Comparison of ENCODE assay signal across 9 cellular contexts in the genomic region with DNA sequence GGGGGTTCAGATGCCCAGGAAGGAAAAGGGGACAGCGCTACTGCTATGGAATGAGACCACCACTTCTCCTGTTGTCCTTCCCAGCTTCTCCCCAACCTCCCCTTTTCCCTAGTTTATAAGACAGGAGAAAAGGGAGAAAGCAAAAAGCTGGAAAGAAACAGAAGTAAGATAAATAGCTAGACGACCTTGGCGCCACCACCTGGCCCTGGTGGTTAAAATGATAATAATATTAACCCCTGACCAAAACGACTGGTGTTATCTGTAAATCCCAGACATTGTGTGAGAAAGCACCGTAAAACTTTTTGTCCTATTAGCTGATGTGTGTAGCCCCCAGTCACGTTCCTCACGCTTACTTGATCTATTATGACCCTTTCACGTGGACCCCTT. TPM values are rescaled to one million over a fixed set of nuclear protein-coding genes. Genes with fewer than 3 reads are reported as not detected.
DNase-seq lines count a peak whose midpoint lies in the region; ATAC-seq and TF ChIP-seq lines count a peak whose summit lies in the region.
"Not testable (repeated sequence)": the region's sequence is repeated elsewhere in the genome, so short reads cannot be mapped to it uniquely, and the experiment has no call there.
"Had no signal": no experiment of that assay in that cellular context is flagged by ENCODE, and none has a peak within 500 bp of the region (broad histone marks: within the 10 kb centered on the region; RNA-seq: fewer than 3 reads in every experiment).

No MANE protein-coding gene starts in this region.

- ATAC-seq in SK-N-SH treated with all-trans-retinoic acid at 6 μM for 48 hours (peak; percentile 54), lower lobe of right lung (peak in 1 of 2 donors; percentile 4)
- not testable (repeated sequence) for ATAC-seq in upper lobe of right lung

- not testable (repeated sequence) for H3K4me2 ChIP-seq in MM.1S (ENCODE audit: low read depth, low read length)

- H3K9me3 Mint-ChIP-seq in brain: not testable (repeated sequence)

- H3K9me2 ChIP-seq in MM.1S (replicated peaks; ENCODE audit: insufficient read depth, low read length): not testable (repeated sequence)

- TF ChIP-seq POLR2A in prostate gland (IDR thresholded peaks at IDR 0.05): not testable (repeated sequence)

- not testable (repeated sequence) for H4K20me1 ChIP-seq in MM.1S (ENCODE audit: insufficient read depth, low read length)

- WGBS in prostate gland: 45% methylated on average over 8 of the region's 8 CpGs

- H3K36me3 ChIP-seq in MM.1S (replicated peaks; ENCODE audit: insufficient read depth, low read length); cardiac muscle cell; prostate gland; upper lobe of right lung: not testable (repeated sequence)
- H3K36me3 ChIP-seq in lower lobe of right lung: peaks cover 19% of the 10 kb centered on the region

- peak; percentile 9 for TF ChIP-seq CTCF in GM10248 (IDR thresholded peaks at IDR 0.05; ENCODE audit: control extremely low read depth, extremely low read depth, low read depth, missing control alignments)
- TF ChIP-seq CTCF in MM.1S (IDR thresholded peaks at IDR 0.05; ENCODE audit: low read length): 0 out of 2 replicates have a peak, but pooled peaks have one; percentile 5
- peak; percentile 13 to 23 for TF ChIP-seq CTCF in brain (conservative IDR thresholded peaks at IDR 0.05)
- TF ChIP-seq CTCF in cardiac muscle cell (IDR thresholded peaks at IDR 0.05; ENCODE audit: low read depth, low read length); lower lobe of right lung (IDR thresholded peaks at IDR 0.05); upper lobe of right lung (IDR thresholded peaks at IDR 0.05): not testable (repeated sequence)
- peak in 1 of 4 experiments; percentile 21 for TF ChIP-seq CTCF in prostate gland (IDR thresholded peaks at IDR 0.05)

- H3K36me3 Mint-ChIP-seq in brain: not testable (repeated sequence)

- not testable (repeated sequence) for H3K4me1 ChIP-seq in MM.1S (ENCODE audit: low read length); prostate gland (replicated peaks)
- H3K4me1 ChIP-seq in cardiac muscle cell (ENCODE audit: low read depth): peaks cover 32% of the 10 kb centered on the region
- peaks cover 28% of the 10 kb centered on the region for H3K4me1 ChIP-seq in lower lobe of right lung
- H3K4me1 ChIP-seq in upper lobe of right lung: peaks cover 19% of the 10 kb centered on the region

- H3K4me1 Mint-ChIP-seq in brain: peaks cover 14% of the 10 kb centered on the region

- H3K79me2 ChIP-seq in MM.1S (ENCODE audit: low read length): not testable (repeated sequence)

- not testable (repeated sequence) for H3F3A ChIP-seq in MM.1S (ENCODE audit: insufficient read depth, low read length)

- H3K9me3 ChIP-seq in MM.1S (replicated peaks; ENCODE audit: insufficient read depth, low read length); cardiac muscle cell (ENCODE audit: low read depth); lower lobe of right lung; prostate gland; upper lobe of right lung: not testable (repeated sequence)

- DNase-seq in GM10248 (ENCODE audit: extremely low spot score); MM.1S; cardiac muscle cell (ENCODE audit: low read depth in 1 of 2, low spot score in 1 of 2); lower lobe of right lung; prostate gland (ENCODE audit: low spot score); upper lobe of right lung: not testable (repeated sequence)

- not testable (repeated sequence) for H3K4me3 Mint-ChIP-seq in brain

- H2AFZ ChIP-seq in MM.1S (ENCODE audit: low read length): not testable (repeated sequence)

- H3K4me3 ChIP-seq in MM.1S (ENCODE audit: low read length); cardiac muscle cell; prostate gland; upper lobe of right lung: not testable (repeated sequence)
- H3K4me3 ChIP-seq in lower lobe of right lung: peak overlapping the region; percentile 32

- CTCF ChIA-PET in GM10248 (lab: Yijun Ruan, JAX): interaction anchor here (0.9 to 2.6 kb wide), 14 partner anchors 8 to 399 kb away, joined by 3 to 22 read pairs (median 5); no protein-coding TSS in a partner anchor

- H3K27ac ChIP-seq in MM.1S (ENCODE audit: low read length): not testable (repeated sequence)
- H3K27ac ChIP-seq in cardiac muscle cell (peak overlapping the region; percentile 69), lower lobe of right lung (peak overlapping the region; percentile 49), prostate gland (peak overlapping the region; percentile 64 to 66), upper lobe of right lung (peak overlapping the region; percentile 60)

- H3K9ac ChIP-seq in MM.1S (ENCODE audit: low read length): not testable (repeated sequence)

- POLR2A ChIA-PET in GM10248 (lab: Yijun Ruan, JAX): interaction anchor here (1.3 kb wide), 1 partner anchor 64 kb away, joined by 7 read pairs; a partner anchor contains a TSS

- intact Hi-C loops in lower lobe of right lung (cut with DNase I); prostate gland (cut with DNase I); upper lobe of right lung (cut with DNase I): not testable (repeated sequence)

- peak overlapping the region in 1 of 5 experiments; percentile 26 for H3K27ac Mint-ChIP-seq in brain

- peaks cover 21% of the 10 kb centered on the region for H3K27me3 Mint-ChIP-seq in brain

- not testable (repeated sequence) for H3K27me3 ChIP-seq in MM.1S (replicated peaks; ENCODE audit: insufficient read depth, low read length); cardiac muscle cell; lower lobe of right lung (ENCODE audit: low read depth); prostate gland (replicated peaks; ENCODE audit: insufficient read depth); upper lobe of right lung

RNA-seq across cellular contexts. Expression of a gene that starts 5.2 kb away (rescaled TPM):
- 3.4 TPM for polyA plus RNA-seq in brain (ENCODE audit: insufficient read depth, low read depth, low replicate concordance)
- 7.7 and 15.8 TPM in 2 replicates for total RNA-seq in cardiac muscle cell
- 2.9 and 6.9 TPM in 2 replicates for polyA plus RNA-seq in cardiac muscle cell
- total RNA-seq in lower lobe of right lung: 80.0 TPM
- total RNA-seq in prostate gland: 1 to 10 TPM; 2.1 to 7.4 TPM
- total RNA-seq in upper lobe of right lung: 53.5 TPM
- total RNA-seq: activated CD4-positive, alpha-beta memory T cell treated with anti-CD3 and anti-CD28 coated beads for 36 hours had no signal
